In the genomic region with DNA sequence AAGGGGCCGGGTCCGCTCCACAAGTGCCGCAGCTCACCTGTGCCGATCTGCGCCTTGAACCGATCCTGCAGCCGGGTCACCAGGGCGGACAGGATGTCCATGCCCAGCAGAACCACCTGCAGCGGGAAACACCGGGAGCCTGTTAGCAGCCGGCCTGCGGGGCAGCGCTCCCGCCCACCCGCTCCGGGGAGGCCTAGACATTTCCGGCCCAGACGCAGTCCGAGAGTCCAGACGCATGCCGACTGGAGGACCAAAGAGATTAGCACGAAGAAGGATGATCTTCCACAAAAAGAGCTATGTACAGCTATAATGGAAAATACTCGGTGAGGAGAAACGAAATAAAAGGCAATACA, we compare ENCODE assay signal across 1 cellular context.
TF ChIP-seq lines count a peak whose summit lies in the region.

No MANE protein-coding gene starts in this region.

TF ChIP-seq in HepG2, 621 proteins besides CTCF, POLR2A, EP300 and RAD21 (continued from another document and continues in another):
- TF ChIP-seq, protein P1, sequence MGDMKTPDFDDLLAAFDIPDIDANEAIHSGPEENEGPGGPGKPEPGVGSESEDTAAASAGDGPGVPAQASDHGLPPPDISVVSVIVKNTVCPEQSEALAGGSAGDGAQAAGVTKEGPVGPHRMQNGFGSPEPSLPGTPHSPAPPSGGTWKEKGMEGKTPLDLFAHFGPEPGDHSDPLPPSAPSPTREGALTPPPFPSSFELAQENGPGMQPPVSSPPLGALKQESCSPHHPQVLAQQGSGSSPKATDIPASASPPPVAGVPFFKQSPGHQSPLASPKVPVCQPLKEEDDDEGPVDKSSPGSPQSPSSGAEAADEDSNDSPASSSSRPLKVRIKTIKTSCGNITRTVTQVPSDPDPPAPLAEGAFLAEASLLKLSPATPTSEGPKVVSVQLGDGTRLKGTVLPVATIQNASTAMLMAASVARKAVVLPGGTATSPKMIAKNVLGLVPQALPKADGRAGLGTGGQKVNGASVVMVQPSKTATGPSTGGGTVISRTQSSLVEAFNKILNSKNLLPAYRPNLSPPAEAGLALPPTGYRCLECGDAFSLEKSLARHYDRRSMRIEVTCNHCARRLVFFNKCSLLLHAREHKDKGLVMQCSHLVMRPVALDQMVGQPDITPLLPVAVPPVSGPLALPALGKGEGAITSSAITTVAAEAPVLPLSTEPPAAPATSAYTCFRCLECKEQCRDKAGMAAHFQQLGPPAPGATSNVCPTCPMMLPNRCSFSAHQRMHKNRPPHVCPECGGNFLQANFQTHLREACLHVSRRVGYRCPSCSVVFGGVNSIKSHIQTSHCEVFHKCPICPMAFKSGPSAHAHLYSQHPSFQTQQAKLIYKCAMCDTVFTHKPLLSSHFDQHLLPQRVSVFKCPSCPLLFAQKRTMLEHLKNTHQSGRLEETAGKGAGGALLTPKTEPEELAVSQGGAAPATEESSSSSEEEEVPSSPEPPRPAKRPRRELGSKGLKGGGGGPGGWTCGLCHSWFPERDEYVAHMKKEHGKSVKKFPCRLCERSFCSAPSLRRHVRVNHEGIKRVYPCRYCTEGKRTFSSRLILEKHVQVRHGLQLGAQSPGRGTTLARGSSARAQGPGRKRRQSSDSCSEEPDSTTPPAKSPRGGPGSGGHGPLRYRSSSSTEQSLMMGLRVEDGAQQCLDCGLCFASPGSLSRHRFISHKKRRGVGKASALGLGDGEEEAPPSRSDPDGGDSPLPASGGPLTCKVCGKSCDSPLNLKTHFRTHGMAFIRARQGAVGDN (CRISPR knock-in tag; IDR thresholded peaks at IDR 0.05): peak; percentile 94
- TF ChIP-seq ZNF331 (CRISPR knock-in tag; IDR thresholded peaks at IDR 0.05) (peak; percentile 58; the same call in 1 of the 2 replicates), SMARCE1 (IDR thresholded peaks at IDR 0.05; ENCODE audit: borderline replicate concordance) (no peak), HMG20B (CRISPR knock-in tag; conservative IDR thresholded peaks at IDR 0.05) (0 out of 2 replicates have a peak, but pooled peaks have one; percentile 10), KAT2B (IDR thresholded peaks at IDR 0.05; ENCODE audit: borderline replicate concordance, low read depth, low read length) (no peak), RFX5 (IDR thresholded peaks at IDR 0.05; ENCODE audit: low read depth, low read length) (no peak), SP5 (CRISPR knock-in tag; IDR thresholded peaks at IDR 0.05; ENCODE audit: borderline replicate concordance, low read depth) (peak; percentile 89), PCBP1 (IDR thresholded peaks at IDR 0.05; ENCODE audit: borderline replicate concordance, low read depth, low read length) (0 out of 2 replicates have a peak, but pooled peaks have one; percentile 58), HNF4G (IDR thresholded peaks at IDR 0.05; ENCODE audit: borderline replicate concordance, low read depth, low read length) (no peak), HNF4G (CRISPR knock-in tag; IDR thresholded peaks at IDR 0.05; ENCODE audit: borderline replicate concordance, low read depth) (no peak), BRCA1 (CRISPR knock-in tag; IDR thresholded peaks at IDR 0.05) (no peak), ZNF260 (CRISPR knock-in tag; IDR thresholded peaks at IDR 0.05; ENCODE audit: borderline replicate concordance, low read depth) (no peak), RBAK (CRISPR knock-in tag; IDR thresholded peaks at IDR 0.05) (0 out of 2 replicates have a peak, but pooled peaks have one; percentile 17), RBFOX2 (IDR thresholded peaks at IDR 0.05; ENCODE audit: low read depth, low read length) (0 out of 2 replicates have a peak, but pooled peaks have one; percentile 45), ZNF619 (CRISPR knock-in tag; IDR thresholded peaks at IDR 0.05) (no peak), PAX8 (CRISPR knock-in tag; IDR thresholded peaks at IDR 0.05; ENCODE audit: borderline replicate concordance) (peak; percentile 86; the same call in 1 of the 2 replicates), ZFP82 (CRISPR knock-in tag; IDR thresholded peaks at IDR 0.05; ENCODE audit: borderline replicate concordance) (peak; percentile 92), BORCS8-MEF2B (CRISPR knock-in tag; IDR thresholded peaks at IDR 0.05) (peak; percentile 86; the same call in 1 of the 2 replicates), KDM4B (CRISPR knock-in tag; IDR thresholded peaks at IDR 0.05) (peak; percentile 75), ZNF317 (CRISPR knock-in tag; IDR thresholded peaks at IDR 0.05) (peak; percentile 13; the same call in 1 of the 2 replicates)
- TF ChIP-seq, protein P2, sequence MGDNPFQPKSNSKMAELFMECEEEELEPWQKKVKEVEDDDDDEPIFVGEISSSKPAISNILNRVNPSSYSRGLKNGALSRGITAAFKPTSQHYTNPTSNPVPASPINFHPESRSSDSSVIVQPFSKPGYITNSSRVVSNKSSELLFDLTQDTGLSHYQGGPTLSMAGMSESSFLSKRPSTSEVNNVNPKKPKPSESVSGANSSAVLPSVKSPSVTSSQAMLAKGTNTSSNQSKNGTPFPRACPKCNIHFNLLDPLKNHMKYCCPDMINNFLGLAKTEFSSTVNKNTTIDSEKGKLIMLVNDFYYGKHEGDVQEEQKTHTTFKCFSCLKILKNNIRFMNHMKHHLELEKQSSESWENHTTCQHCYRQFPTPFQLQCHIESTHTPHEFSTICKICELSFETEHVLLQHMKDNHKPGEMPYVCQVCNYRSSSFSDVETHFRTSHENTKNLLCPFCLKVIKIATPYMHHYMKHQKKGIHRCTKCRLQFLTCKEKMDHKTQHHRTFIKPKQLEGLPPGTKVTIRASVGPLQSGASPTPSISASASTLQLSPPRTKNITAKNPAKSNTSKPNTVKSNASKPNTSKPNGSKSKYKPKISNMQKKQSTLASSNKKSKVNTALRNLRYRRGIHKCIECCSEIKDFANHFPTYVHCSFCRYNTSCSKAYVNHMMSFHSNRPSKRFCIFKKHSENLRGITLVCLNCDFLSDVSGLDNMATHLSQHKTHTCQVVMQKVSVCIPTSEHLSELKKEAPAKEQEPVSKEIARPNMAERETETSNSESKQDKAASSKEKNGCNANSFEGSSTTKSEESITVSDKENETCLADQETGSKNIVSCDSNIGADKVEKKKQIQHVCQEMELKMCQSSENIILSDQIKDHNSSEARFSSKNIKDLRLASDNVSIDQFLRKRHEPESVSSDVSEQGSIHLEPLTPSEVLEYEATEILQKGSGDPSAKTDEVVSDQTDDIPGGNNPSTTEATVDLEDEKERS (CRISPR knock-in tag; IDR thresholded peaks at IDR 0.05): 0 out of 2 replicates have a peak, but pooled peaks have one; percentile 37
- TF ChIP-seq, protein P3, sequence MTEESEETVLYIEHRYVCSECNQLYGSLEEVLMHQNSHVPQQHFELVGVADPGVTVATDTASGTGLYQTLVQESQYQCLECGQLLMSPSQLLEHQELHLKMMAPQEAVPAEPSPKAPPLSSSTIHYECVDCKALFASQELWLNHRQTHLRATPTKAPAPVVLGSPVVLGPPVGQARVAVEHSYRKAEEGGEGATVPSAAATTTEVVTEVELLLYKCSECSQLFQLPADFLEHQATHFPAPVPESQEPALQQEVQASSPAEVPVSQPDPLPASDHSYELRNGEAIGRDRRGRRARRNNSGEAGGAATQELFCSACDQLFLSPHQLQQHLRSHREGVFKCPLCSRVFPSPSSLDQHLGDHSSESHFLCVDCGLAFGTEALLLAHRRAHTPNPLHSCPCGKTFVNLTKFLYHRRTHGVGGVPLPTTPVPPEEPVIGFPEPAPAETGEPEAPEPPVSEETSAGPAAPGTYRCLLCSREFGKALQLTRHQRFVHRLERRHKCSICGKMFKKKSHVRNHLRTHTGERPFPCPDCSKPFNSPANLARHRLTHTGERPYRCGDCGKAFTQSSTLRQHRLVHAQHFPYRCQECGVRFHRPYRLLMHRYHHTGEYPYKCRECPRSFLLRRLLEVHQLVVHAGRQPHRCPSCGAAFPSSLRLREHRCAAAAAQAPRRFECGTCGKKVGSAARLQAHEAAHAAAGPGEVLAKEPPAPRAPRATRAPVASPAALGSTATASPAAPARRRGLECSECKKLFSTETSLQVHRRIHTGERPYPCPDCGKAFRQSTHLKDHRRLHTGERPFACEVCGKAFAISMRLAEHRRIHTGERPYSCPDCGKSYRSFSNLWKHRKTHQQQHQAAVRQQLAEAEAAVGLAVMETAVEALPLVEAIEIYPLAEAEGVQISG (CRISPR knock-in tag; IDR thresholded peaks at IDR 0.05): peak; percentile 82
- TF ChIP-seq, protein P4, sequence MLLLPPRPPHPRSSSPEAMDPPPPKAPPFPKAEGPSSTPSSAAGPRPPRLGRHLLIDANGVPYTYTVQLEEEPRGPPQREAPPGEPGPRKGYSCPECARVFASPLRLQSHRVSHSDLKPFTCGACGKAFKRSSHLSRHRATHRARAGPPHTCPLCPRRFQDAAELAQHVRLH (CRISPR knock-in tag; IDR thresholded peaks at IDR 0.05; ENCODE audit: borderline replicate concordance, low read depth): no peak; the same call in 1 of the 2 replicates
- TF ChIP-seq, protein P5, sequence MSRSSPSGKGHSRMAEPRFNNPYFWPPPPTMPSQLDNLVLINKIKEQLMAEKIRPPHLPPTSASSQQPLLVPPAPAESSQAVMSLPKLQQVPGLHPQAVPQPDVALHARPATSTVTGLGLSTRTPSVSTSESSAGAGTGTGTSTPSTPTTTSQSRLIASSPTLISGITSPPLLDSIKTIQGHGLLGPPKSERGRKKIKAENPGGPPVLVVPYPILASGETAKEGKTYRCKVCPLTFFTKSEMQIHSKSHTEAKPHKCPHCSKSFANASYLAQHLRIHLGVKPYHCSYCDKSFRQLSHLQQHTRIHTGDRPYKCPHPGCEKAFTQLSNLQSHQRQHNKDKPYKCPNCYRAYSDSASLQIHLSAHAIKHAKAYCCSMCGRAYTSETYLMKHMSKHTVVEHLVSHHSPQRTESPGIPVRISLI (CRISPR knock-in tag; IDR thresholded peaks at IDR 0.05; ENCODE audit: borderline replicate concordance): no peak
- TF ChIP-seq, protein P6, sequence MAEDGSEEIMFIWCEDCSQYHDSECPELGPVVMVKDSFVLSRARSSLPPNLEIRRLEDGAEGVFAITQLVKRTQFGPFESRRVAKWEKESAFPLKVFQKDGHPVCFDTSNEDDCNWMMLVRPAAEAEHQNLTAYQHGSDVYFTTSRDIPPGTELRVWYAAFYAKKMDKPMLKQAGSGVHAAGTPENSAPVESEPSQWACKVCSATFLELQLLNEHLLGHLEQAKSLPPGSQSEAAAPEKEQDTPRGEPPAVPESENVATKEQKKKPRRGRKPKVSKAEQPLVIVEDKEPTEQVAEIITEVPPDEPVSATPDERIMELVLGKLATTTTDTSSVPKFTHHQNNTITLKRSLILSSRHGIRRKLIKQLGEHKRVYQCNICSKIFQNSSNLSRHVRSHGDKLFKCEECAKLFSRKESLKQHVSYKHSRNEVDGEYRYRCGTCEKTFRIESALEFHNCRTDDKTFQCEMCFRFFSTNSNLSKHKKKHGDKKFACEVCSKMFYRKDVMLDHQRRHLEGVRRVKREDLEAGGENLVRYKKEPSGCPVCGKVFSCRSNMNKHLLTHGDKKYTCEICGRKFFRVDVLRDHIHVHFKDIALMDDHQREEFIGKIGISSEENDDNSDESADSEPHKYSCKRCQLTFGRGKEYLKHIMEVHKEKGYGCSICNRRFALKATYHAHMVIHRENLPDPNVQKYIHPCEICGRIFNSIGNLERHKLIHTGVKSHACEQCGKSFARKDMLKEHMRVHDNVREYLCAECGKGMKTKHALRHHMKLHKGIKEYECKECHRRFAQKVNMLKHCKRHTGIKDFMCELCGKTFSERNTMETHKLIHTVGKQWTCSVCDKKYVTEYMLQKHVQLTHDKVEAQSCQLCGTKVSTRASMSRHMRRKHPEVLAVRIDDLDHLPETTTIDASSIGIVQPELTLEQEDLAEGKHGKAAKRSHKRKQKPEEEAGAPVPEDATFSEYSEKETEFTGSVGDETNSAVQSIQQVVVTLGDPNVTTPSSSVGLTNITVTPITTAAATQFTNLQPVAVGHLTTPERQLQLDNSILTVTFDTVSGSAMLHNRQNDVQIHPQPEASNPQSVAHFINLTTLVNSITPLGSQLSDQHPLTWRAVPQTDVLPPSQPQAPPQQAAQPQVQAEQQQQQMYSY (CRISPR knock-in tag; IDR thresholded peaks at IDR 0.05): peak; percentile 33; the same call in 1 of the 2 replicates
- TF ChIP-seq, protein P7, sequence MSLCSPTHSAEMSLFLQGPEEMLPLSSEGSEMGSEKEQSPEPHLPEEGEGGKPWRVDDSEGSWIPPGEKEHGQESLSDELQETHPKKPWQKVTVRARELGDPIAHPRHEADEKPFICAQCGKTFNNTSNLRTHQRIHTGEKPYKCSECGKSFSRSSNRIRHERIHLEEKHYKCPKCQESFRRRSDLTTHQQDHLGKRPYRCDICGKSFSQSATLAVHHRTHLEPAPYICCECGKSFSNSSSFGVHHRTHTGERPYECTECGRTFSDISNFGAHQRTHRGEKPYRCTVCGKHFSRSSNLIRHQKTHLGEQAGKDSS (CRISPR knock-in tag; IDR thresholded peaks at IDR 0.05; ENCODE audit: borderline replicate concordance, low read depth): no peak; the same call in 1 of the 2 replicates
- TF ChIP-seq, protein P8, sequence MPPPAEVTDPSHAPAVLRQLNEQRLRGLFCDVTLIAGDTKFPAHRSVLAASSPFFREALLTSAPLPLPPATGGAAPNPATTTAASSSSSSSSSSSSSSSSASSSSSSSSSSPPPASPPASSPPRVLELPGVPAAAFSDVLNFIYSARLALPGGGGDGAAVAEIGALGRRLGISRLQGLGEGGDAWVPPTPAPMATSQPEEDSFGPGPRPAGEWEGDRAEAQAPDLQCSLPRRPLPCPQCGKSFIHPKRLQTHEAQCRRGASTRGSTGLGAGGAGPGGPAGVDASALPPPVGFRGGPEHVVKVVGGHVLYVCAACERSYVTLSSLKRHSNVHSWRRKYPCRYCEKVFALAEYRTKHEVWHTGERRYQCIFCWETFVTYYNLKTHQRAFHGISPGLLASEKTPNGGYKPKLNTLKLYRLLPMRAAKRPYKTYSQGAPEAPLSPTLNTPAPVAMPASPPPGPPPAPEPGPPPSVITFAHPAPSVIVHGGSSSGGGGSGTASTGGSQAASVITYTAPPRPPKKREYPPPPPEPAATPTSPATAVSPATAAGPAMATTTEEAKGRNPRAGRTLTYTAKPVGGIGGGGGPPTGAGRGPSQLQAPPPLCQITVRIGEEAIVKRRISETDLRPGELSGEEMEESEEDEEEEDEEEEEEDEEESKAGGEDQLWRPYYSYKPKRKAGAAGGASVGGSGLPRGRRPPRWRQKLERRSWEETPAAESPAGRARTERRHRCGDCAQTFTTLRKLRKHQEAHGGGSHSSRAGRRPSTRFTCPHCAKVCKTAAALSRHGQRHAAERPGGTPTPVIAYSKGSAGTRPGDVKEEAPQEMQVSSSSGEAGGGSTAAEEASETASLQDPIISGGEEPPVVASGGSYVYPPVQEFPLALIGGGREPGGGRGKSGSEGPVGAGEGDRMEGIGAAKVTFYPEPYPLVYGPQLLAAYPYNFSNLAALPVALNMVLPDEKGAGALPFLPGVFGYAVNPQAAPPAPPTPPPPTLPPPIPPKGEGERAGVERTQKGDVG (CRISPR knock-in tag; IDR thresholded peaks at IDR 0.05; ENCODE audit: borderline replicate concordance): no peak; the same call in 1 of the 2 replicates
